22 cellular contexts compared by ENCODE assay signal in the genomic region with DNA sequence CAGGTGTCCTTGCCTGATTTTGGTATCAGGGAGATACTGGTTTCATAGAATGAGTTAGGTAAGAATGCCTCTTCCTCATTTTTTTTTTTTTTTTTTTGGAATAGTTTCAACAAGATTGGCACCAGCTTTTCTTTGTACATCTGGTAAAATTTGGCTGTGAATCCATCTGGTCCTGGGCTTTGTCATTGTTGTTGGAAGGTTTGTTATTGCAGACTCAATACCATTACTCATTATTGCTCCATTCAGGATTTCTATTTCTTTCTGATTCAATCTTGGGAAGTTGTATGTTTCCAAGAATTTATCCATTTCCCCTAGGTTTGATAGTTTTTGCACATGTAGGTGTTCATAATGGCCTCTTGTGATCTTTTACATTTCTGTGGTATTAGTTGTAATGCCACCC.
DNase-seq lines count a peak whose midpoint lies in the region; ATAC-seq and TF ChIP-seq lines count a peak whose summit lies in the region.
"Had no signal": no experiment of that assay in that cellular context is flagged by ENCODE, and none has a peak within 500 bp of the region (broad histone marks: within the 10 kb centered on the region; RNA-seq: fewer than 3 reads in every experiment).

No MANE protein-coding gene starts in this region.

- ATAC-seq in HG02678 (IDR thresholded peaks at IDR 0.05; ENCODE audit: unreplicated experiment) (no peak), HG03097 (IDR thresholded peaks at IDR 0.05; ENCODE audit: low FRiP score, unreplicated experiment) (no peak)
- ATAC-seq in natural killer cell treated with Interleukin-12 subunit alpha and Interleukin-12 subunit beta and Interleukin-15 and Interleukin-18, amount 100 ng/mL, for 72 hours, result no peak
- ATAC-seq: Right ventricle myocardium inferior had no signal

- no peaks in the 10 kb centered on the region for H3K36me3 Mint-ChIP-seq in MCF 10A (ENCODE audit: insufficient read depth, unreplicated experiment)
- no peaks in the 10 kb centered on the region for H3K36me3 Mint-ChIP-seq in natural killer cell treated with Interleukin-12 subunit alpha and Interleukin-12 subunit beta and Interleukin-15 and Interleukin-18, amount 100 ng/mL, for 72 hours

- peaks cover 0 to 13% of the 10 kb centered on the region in 2 donors for H3K9me3 ChIP-seq in breast epithelium
- H3K9me3 ChIP-seq in mammary epithelial cell (replicated peaks; ENCODE audit: insufficient read depth, low read length), result no peaks in the 10 kb centered on the region
- H3K9me3 ChIP-seq: SJSA1 had no signal

- dilution Hi-C loops in mammary epithelial cell (cut with HindIII; ENCODE audit: low sequenced_read_pairs), result no loop called here

- DNase-seq in MCF 10A (ENCODE audit: unreplicated experiment), result peak; percentile 60
- no peak for DNase-seq in breast epithelium (ENCODE audit: low spot score in 2 of 2)
- peak; percentile 22 for DNase-seq in mammary epithelial cell
- DNase-seq in fibroblast of peridontal ligament (ENCODE audit: extremely low read depth), result peak; percentile 26
- DNase-seq in natural killer cell treated with Interleukin-12 subunit alpha and Interleukin-12 subunit beta and Interleukin-15 and Interleukin-18, amount 100 ng/mL, for 72 hours (ENCODE audit: low spot score), result no peak
- DNase-seq: 8988T; AML-193; CD4-positive, alpha-beta T cell; DMS53; H7; HFFc6; KBM-7; MM.1S; NCI-H2029; NCI-H2227 treated with DMSO at 0.1 percent for 48 hours; NCI-H526 treated with DMSO at 0.1 percent for 48 hours; PC-9 had no signal

- POLR2A ChIA-PET in MCF 10A (lab: Yijun Ruan, JAX), result interaction anchor here (1.6 kb wide), 1 partner anchor 10 kb away, joined by 5 read pairs; no protein-coding TSS in a partner anchor

- H3K4me1 ChIP-seq in breast epithelium (no peaks in the 10 kb centered on the region), mammary epithelial cell (ENCODE audit: insufficient read depth, low read length) (peaks cover 2% of the 10 kb centered on the region)
- H3K4me1 ChIP-seq: BLaER1 treated with 17β-estradiol and CSF1 and Interleukin-3, amounts not matched to agents 10 nM and 100 nM; SJSA1 had no signal

- intact Hi-C loops in MCF 10A (cut with micrococcal nuclease) (no loop called here), breast epithelium (cut with DNase I; ENCODE audit: low total_unique reads) (no loop called here), mammary epithelial cell (cut with micrococcal nuclease) (no loop called here)

- H3K9me3 Mint-ChIP-seq in MCF 10A (ENCODE audit: unreplicated experiment), result peaks cover 11% of the 10 kb centered on the region
- H3K9me3 Mint-ChIP-seq in natural killer cell treated with Interleukin-12 subunit alpha and Interleukin-12 subunit beta and Interleukin-15 and Interleukin-18, amount 100 ng/mL, for 72 hours, result peaks cover 22% of the 10 kb centered on the region

- TF ChIP-seq POLR2A in breast epithelium (IDR thresholded peaks at IDR 0.05), result no peak

- H4K20me1 ChIP-seq in mammary epithelial cell (ENCODE audit: insufficient read depth, low read length), result no peaks in the 10 kb centered on the region
- H4K20me1 ChIP-seq: BLaER1 treated with 17β-estradiol and CSF1 and Interleukin-3, amounts not matched to agents 10 nM and 100 nM had no signal

- H3K4me3 ChIP-seq in breast epithelium (no peak overlapping the region), mammary epithelial cell (replicated peaks in 1 of 3; ENCODE audit: insufficient read depth in 1 of 3, low read depth in 2 of 3, low read length in 3 of 3) (no peak overlapping the region)
- H3K4me3 ChIP-seq: BLaER1 treated with 17β-estradiol and CSF1 and Interleukin-3, amounts not matched to agents 10 nM and 100 nM; PC-9; SJSA1 had no signal

- no peaks in the 10 kb centered on the region for H3K79me2 ChIP-seq in mammary epithelial cell (ENCODE audit: insufficient read depth, low read length)

- no peak overlapping the region for H3K4me3 Mint-ChIP-seq in MCF 10A (ENCODE audit: unreplicated experiment)
- no peak overlapping the region for H3K4me3 Mint-ChIP-seq in natural killer cell treated with Interleukin-12 subunit alpha and Interleukin-12 subunit beta and Interleukin-15 and Interleukin-18, amount 100 ng/mL, for 72 hours
- H3K4me3 Mint-ChIP-seq: CD4-positive, alpha-beta T cell; HFFc6 had no signal

- CTCF ChIA-PET in MCF 10A (lab: Yijun Ruan, JAX), result interaction anchor here (0.6 kb wide), 1 partner anchor 88 kb away, joined by 3 read pairs; no protein-coding TSS in a partner anchor
- CTCF ChIA-PET in mammary epithelial cell (lab: Charles Lee; ENCODE audit: low non-redundant PET), result no interaction called here

- no peak overlapping the region for H2AFZ ChIP-seq in mammary epithelial cell (ENCODE audit: low read depth, low read length)
- H2AFZ ChIP-seq: PC-9 had no signal

- no peak overlapping the region for H3K9ac ChIP-seq in mammary epithelial cell (ENCODE audit: insufficient read depth, low read length)
- H3K9ac ChIP-seq: BLaER1 treated with 17β-estradiol and CSF1 and Interleukin-3, amounts not matched to agents 10 nM and 100 nM had no signal

- H3K27ac ChIP-seq in breast epithelium (no peak overlapping the region), mammary epithelial cell (ENCODE audit: insufficient read depth, low read depth, low read length) (no peak overlapping the region)
- H3K27ac ChIP-seq: BLaER1 treated with 17β-estradiol and CSF1 and Interleukin-3, amounts not matched to agents 10 nM and 100 nM; PC-9; SJSA1 had no signal

- H3K4me1 Mint-ChIP-seq in MCF 10A (ENCODE audit: insufficient read depth, unreplicated experiment), result peaks cover 22% of the 10 kb centered on the region
- H3K4me1 Mint-ChIP-seq in natural killer cell treated with Interleukin-12 subunit alpha and Interleukin-12 subunit beta and Interleukin-15 and Interleukin-18, amount 100 ng/mL, for 72 hours (ENCODE audit: low read depth in 2 of 2), result no peaks in the 10 kb centered on the region

- H3K27me3 Mint-ChIP-seq in MCF 10A (ENCODE audit: insufficient read depth, unreplicated experiment), result no peaks in the 10 kb centered on the region
- H3K27me3 Mint-ChIP-seq in natural killer cell treated with Interleukin-12 subunit alpha and Interleukin-12 subunit beta and Interleukin-15 and Interleukin-18, amount 100 ng/mL, for 72 hours, result no peaks in the 10 kb centered on the region
- H3K27me3 Mint-ChIP-seq: CD4-positive, alpha-beta T cell had no signal

- peak overlapping the region; percentile 13 for H3K27ac Mint-ChIP-seq in MCF 10A (ENCODE audit: low read depth, unreplicated experiment)
- H3K27ac Mint-ChIP-seq in natural killer cell treated with Interleukin-12 subunit alpha and Interleukin-12 subunit beta and Interleukin-15 and Interleukin-18, amount 100 ng/mL, for 72 hours, result no peak overlapping the region
- H3K27ac Mint-ChIP-seq: CD4-positive, alpha-beta T cell; HFFc6 had no signal

- no TSS peak for BruUV-seq in MCF 10A (replicated peaks; lab: Mats Ljungman, UMichigan)
- no TSS peak for BruUV-seq in mammary epithelial cell (replicated peaks; lab: Mats Ljungman, UMichigan)

- H3K36me3 ChIP-seq in breast epithelium (no peaks in the 10 kb centered on the region), mammary epithelial cell (ENCODE audit: insufficient read depth, low read length) (no peaks in the 10 kb centered on the region)
- H3K36me3 ChIP-seq: BLaER1 treated with 17β-estradiol and CSF1 and Interleukin-3, amounts not matched to agents 10 nM and 100 nM; SJSA1 had no signal

- H3K4me2 ChIP-seq in mammary epithelial cell (ENCODE audit: insufficient read depth, low read depth, low read length), result no peak overlapping the region
- H3K4me2 ChIP-seq: BLaER1 treated with 17β-estradiol and CSF1 and Interleukin-3, amounts not matched to agents 10 nM and 100 nM; PC-9 had no signal

- TF ChIP-seq CTCF in MCF 10A (IDR thresholded peaks at IDR 0.05; ENCODE audit: unreplicated experiment) (no peak), breast epithelium (IDR thresholded peaks at IDR 0.05) (no peak), mammary epithelial cell (conservative IDR thresholded peaks at IDR 0.05 in 1 of 2, IDR thresholded peaks at IDR 0.05 in 1 of 2; ENCODE audit: extremely low read depth in 1 of 2, insufficient read depth in 1 of 2, low read depth in 1 of 2, low read length in 2 of 2) (no peak)

- in situ Hi-C loops in mammary epithelial cell (cut with MboI; ENCODE audit: low sequenced_read_pairs in 2 of 2), result no loop called here

- no peaks in the 10 kb centered on the region for H3K27me3 ChIP-seq in breast epithelium
- H3K27me3 ChIP-seq in mammary epithelial cell (ENCODE audit: insufficient read depth, low read length), result no peaks in the 10 kb centered on the region
- H3K27me3 ChIP-seq: BLaER1 treated with 17β-estradiol and CSF1 and Interleukin-3, amounts not matched to agents 10 nM and 100 nM; SJSA1 had no signal

Comparison
In these comparisons a context has a peak if more than half of its experiments do, and no peak if none do; other contexts are left out.
1. DNase-seq: peak in MCF 10A (single experiment), mammary epithelial cell (single experiment) and fibroblast of peridontal ligament (single experiment); none in breast epithelium (0 of 2) and natural killer cell treated with Interleukin-12 subunit alpha and Interleukin-12 subunit beta and Interleukin-15 and Interleukin-18, amount 100 ng/mL, for 72 hours (single experiment).